Comparison of ENCODE assay signal across 10 cellular contexts in the genomic region with DNA sequence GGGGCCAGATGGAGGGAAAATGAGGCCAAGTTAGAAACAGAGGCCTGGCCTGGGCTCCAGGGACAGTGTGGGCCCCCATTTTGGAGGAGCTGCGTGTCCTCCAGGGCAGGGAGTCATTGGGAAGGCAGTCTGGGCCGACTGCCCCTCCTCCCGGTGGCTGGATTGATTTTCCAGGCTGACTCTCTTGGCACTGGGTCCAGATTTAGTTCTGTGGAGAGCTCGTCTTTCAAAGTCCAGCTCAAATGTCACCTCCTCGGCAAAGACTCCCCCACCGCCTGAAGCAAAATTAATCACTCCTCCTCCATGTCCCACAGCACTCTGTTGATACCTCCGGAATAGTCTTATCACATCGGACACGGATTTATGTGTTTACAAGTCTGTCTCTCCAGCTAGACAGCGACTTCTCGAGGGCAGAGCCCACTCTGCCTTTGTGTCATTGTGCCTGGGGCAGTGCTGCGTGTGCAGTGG.
DNase-seq lines count a peak whose midpoint lies in the region; ATAC-seq and TF ChIP-seq lines count a peak whose summit lies in the region.
"Had no signal": no experiment of that assay in that cellular context is flagged by ENCODE, and none has a peak within 500 bp of the region (broad histone marks: within the 10 kb centered on the region; RNA-seq: fewer than 3 reads in every experiment).

No MANE protein-coding gene starts in this region.

- no peak overlapping the region for H2BK120ac ChIP-seq in mesenchymal stem cell (ENCODE audit: low read depth, low read length)

- H3K9ac ChIP-seq in mesenchymal stem cell (ENCODE audit: low read length): no peak overlapping the region

- CTCF ChIA-PET in activated CD8-positive, alpha-beta T cell treated with anti-CD3 and anti-CD28 coated beads, Interleukin-2, amount 10 ng/mL, durations not matched to agents 7 days and 5 days (lab: Charles Lee): no interaction called here

- H3K9me3 Mint-ChIP-seq in nephron: no peaks in the 10 kb centered on the region
- H3K9me3 Mint-ChIP-seq in activated CD8-positive, alpha-beta T cell treated with anti-CD3 and anti-CD28 coated beads, Interleukin-2, amount 10 ng/mL, durations not matched to agents 7 days and 5 days (ENCODE audit: insufficient read depth): no peaks in the 10 kb centered on the region

- no peaks in the 10 kb centered on the region for H3K36me3 ChIP-seq in mesenchymal stem cell (ENCODE audit: control insufficient read depth in 1 of 2, insufficient read depth in 2 of 2, low read depth in 1 of 2, low read length in 2 of 2)

- H3K27me3 Mint-ChIP-seq in nephron (ENCODE audit: low read depth): peaks cover 7% of the 10 kb centered on the region
- peaks cover 17% of the 10 kb centered on the region for H3K27me3 Mint-ChIP-seq in activated CD8-positive, alpha-beta T cell treated with anti-CD3 and anti-CD28 coated beads, Interleukin-2, amount 10 ng/mL, durations not matched to agents 7 days and 5 days (ENCODE audit: low read depth)

- H3K4me1 ChIP-seq in mesenchymal stem cell (ENCODE audit: control insufficient read depth, insufficient read depth, low read depth, low read length): peaks cover 18% of the 10 kb centered on the region

- no peak overlapping the region for H2AK5ac ChIP-seq in mesenchymal stem cell (ENCODE audit: low read length, severe bottlenecking)

- H3K27ac ChIP-seq in mesenchymal stem cell (ENCODE audit: low read length, poor library complexity, severe bottlenecking): no peak overlapping the region

- H2AFZ ChIP-seq in mesenchymal stem cell (ENCODE audit: low read depth, low read length): no peak overlapping the region

- H2BK5ac ChIP-seq in mesenchymal stem cell (ENCODE audit: low read depth, low read length, poor library complexity, severe bottlenecking): no peak overlapping the region

- no peak for TF ChIP-seq CTCF in nephron (IDR thresholded peaks at IDR 0.05; ENCODE audit: unreplicated experiment in 3 of 3)

- DNase-seq in DMS 273 treated with DMSO at 0.1 percent for 48 hours (lab: John Stamatoyannopoulos, UW) (peak; percentile 11), NCI-H2171 treated with DMSO at 0.1 percent for 48 hours (lab: John Stamatoyannopoulos, UW) (peak; percentile 47), dedifferentiated amniotic fluid mesenchymal stem cell (ENCODE audit: extremely low spot score) (peak; percentile 87), NCI-H2227 (lab: John Stamatoyannopoulos, UW; ENCODE audit: unreplicated experiment) (no peak), mesenchymal stem cell (no peak), islet precursor cell (no peak)
- no peak for DNase-seq in activated CD8-positive, alpha-beta T cell treated with anti-CD3 and anti-CD28 coated beads, Interleukin-2, amount 10 ng/mL, durations not matched to agents 7 days and 5 days
- DNase-seq: GOT3, NCI-H2107 had no signal

- no peak for ATAC-seq in activated CD8-positive, alpha-beta T cell treated with anti-CD3 and anti-CD28 coated beads, Interleukin-2, amount 10 ng/mL, durations not matched to agents 7 days and 5 days

- no peak overlapping the region for H2BK12ac ChIP-seq in mesenchymal stem cell (ENCODE audit: low read length in 2 of 2)

- H3K18ac ChIP-seq in mesenchymal stem cell (ENCODE audit: low read depth in 1 of 2, low read length in 2 of 2): no peak overlapping the region

- peaks cover 49 to 67% of the 10 kb centered on the region in 2 experiments for H3K27me3 ChIP-seq in mesenchymal stem cell (ENCODE audit: control insufficient read depth in 1 of 2, insufficient read depth in 1 of 2, low read length in 2 of 2)

- no peak overlapping the region for H4K8ac ChIP-seq in mesenchymal stem cell (ENCODE audit: low read length)

- H3K4me2 ChIP-seq in mesenchymal stem cell (ENCODE audit: low read length, poor library complexity, severe bottlenecking): no peak overlapping the region

- H3K4ac ChIP-seq in mesenchymal stem cell (ENCODE audit: low read depth in 1 of 2, low read length in 2 of 2): no peak overlapping the region

- H3K23ac ChIP-seq in mesenchymal stem cell (ENCODE audit: low read length in 2 of 2): no peak overlapping the region

- no peaks in the 10 kb centered on the region for H3K9me3 ChIP-seq in mesenchymal stem cell (ENCODE audit: control insufficient read depth, low read length)

- WGBS in mesenchymal stem cell: 81% methylated on average over 12 of the region's 12 CpGs

- H3K4me3 Mint-ChIP-seq in nephron: peak overlapping the region; percentile 3 to 59 (median 53)
- no peak overlapping the region for H3K4me3 Mint-ChIP-seq in activated CD8-positive, alpha-beta T cell treated with anti-CD3 and anti-CD28 coated beads, Interleukin-2, amount 10 ng/mL, durations not matched to agents 7 days and 5 days

- H3K36me3 Mint-ChIP-seq in nephron (ENCODE audit: low read depth): no peaks in the 10 kb centered on the region
- H3K36me3 Mint-ChIP-seq in activated CD8-positive, alpha-beta T cell treated with anti-CD3 and anti-CD28 coated beads, Interleukin-2, amount 10 ng/mL, durations not matched to agents 7 days and 5 days (ENCODE audit: low read depth): no peaks in the 10 kb centered on the region

- POLR2A ChIA-PET in activated CD8-positive, alpha-beta T cell treated with anti-CD3 and anti-CD28 coated beads, Interleukin-2, amount 10 ng/mL, durations not matched to agents 7 days and 5 days (lab: Charles Lee): no interaction called here

- no peak overlapping the region for H3K14ac ChIP-seq in mesenchymal stem cell (ENCODE audit: low read length in 2 of 2)

- no peak overlapping the region for H4K91ac ChIP-seq in mesenchymal stem cell (ENCODE audit: low read length)

- peak overlapping the region; percentile 92 to 96 (median 94) for H3K27ac Mint-ChIP-seq in nephron
- H3K27ac Mint-ChIP-seq in activated CD8-positive, alpha-beta T cell treated with anti-CD3 and anti-CD28 coated beads, Interleukin-2, amount 10 ng/mL, durations not matched to agents 7 days and 5 days: no peak overlapping the region

- peaks cover 2% of the 10 kb centered on the region for H3K79me1 ChIP-seq in mesenchymal stem cell (replicated peaks; ENCODE audit: low read length, poor library complexity, severe bottlenecking)

- H3K4me1 Mint-ChIP-seq in nephron: peaks cover 75% of the 10 kb centered on the region
- peaks cover 17% of the 10 kb centered on the region for H3K4me1 Mint-ChIP-seq in activated CD8-positive, alpha-beta T cell treated with anti-CD3 and anti-CD28 coated beads, Interleukin-2, amount 10 ng/mL, durations not matched to agents 7 days and 5 days (ENCODE audit: low read depth)

- H3K4me3 ChIP-seq in mesenchymal stem cell (ENCODE audit: insufficient read depth in 1 of 2, low read depth in 1 of 2, low read length in 2 of 2): no peak overlapping the region

- H2BK15ac ChIP-seq in mesenchymal stem cell (ENCODE audit: low read depth, poor library complexity, severe bottlenecking): no peak overlapping the region

Comparison
In these comparisons a context has a peak if more than half of its experiments do, and no peak if none do; other contexts are left out.
1. DNase-seq: peak in DMS 273 treated with DMSO at 0.1 percent for 48 hours (single experiment), NCI-H2171 treated with DMSO at 0.1 percent for 48 hours (single experiment) and dedifferentiated amniotic fluid mesenchymal stem cell (single experiment); none in NCI-H2227 (single experiment), mesenchymal stem cell (single experiment), activated CD8-positive, alpha-beta T cell treated with anti-CD3 and anti-CD28 coated beads, Interleukin-2, amount 10 ng/mL, durations not matched to agents 7 days and 5 days (single experiment) and islet precursor cell (single experiment).